ENCODE assay signal across 21 cellular contexts in the genomic region with DNA sequence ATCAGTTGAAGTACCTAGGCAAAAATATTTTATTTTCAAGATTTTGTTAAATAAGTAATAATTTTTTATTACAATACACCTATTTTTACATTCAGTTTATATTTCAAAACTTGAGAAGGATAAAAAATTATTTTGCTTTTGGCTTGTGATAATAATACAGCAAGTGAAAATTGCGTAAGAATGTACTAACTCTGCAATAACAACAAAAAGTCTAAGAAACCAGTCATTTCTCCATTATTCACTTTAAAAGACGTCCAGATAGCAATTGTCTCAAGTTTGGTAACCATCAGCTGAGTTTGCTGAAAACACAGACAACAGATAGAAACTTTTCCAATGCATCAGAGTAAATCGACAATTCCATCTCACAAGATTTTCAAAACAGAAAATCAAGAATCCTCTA. TPM values are rescaled to one million over a fixed set of nuclear protein-coding genes. Genes with fewer than 3 reads are reported as not detected.
"Had no signal": no experiment of that assay in that cellular context is flagged by ENCODE, and none has a peak within 500 bp of the region (broad histone marks: within the 10 kb centered on the region; RNA-seq: fewer than 3 reads in every experiment).

No MANE protein-coding gene starts in this region.

- H3K4me1 ChIP-seq: esophagus muscularis mucosa, gastroesophageal sphincter, left ventricle myocardium inferior, lower lobe of right lung, right atrium auricular region, suprapubic skin, thyroid gland had no signal

- FAIRE-seq: urothelium cell line had no signal

- H3K36me3 ChIP-seq: esophagus muscularis mucosa, gastroesophageal sphincter, left ventricle myocardium inferior, lower lobe of right lung, right atrium auricular region, suprapubic skin, thyroid gland had no signal

- H3K27ac ChIP-seq: epithelial cell of prostate, esophagus muscularis mucosa, gastroesophageal sphincter, left ventricle myocardium inferior, lower lobe of right lung, right atrium auricular region, suprapubic skin, thyroid gland had no signal

- DNase-seq: effector memory CD8-positive, alpha-beta T cell; foreskin fibroblast; glutamatergic neuron; immature natural killer cell; kidney; left cardiac atrium; left ventricle myocardium inferior; lower lobe of right lung; natural killer cell; stimulated activated CD4-positive, alpha-beta T cell treated with anti-CD3 and anti-CD28 coated beads, Interleukin-4, amount 100 ng/mL, for 1 hour; stimulated activated CD8-positive, alpha-beta memory T cell treated with anti-CD3 and anti-CD28 coated beads, Interleukin-4, amount 100 ng/mL, for 48 hours; stimulated activated naive CD8-positive, alpha-beta T cell treated with anti-CD3 and anti-CD28 coated beads, Interleukin-15, Interleukin-2, amounts not matched to agents 100 U/mL and 50 U/mL, for 24 hours; thyroid gland had no signal

- ATAC-seq: effector memory CD8-positive, alpha-beta T cell; gastroesophageal sphincter; left cardiac atrium; lower lobe of right lung; natural killer cell; stimulated activated effector memory CD8-positive, alpha-beta T cell treated with anti-CD3 and anti-CD28 coated beads, Interleukin-12 subunit alpha, Interleukin-12 subunit beta, amount 100 ng/mL, for 72 hours; stimulated activated naive CD8-positive, alpha-beta T cell treated with anti-CD3 and anti-CD28 coated beads, Interleukin-15, Interleukin-2, amounts not matched to agents 100 U/mL and 50 U/mL, for 24 hours had no signal

- H3K9me3 ChIP-seq: gastroesophageal sphincter, lower lobe of right lung, right atrium auricular region, suprapubic skin, thyroid gland had no signal

- H3K4me3 ChIP-seq: esophagus muscularis mucosa, gastroesophageal sphincter, left ventricle myocardium inferior, lower lobe of right lung, right atrium auricular region, suprapubic skin, thyroid gland had no signal

- H3K27me3 ChIP-seq: esophagus muscularis mucosa, right atrium auricular region, suprapubic skin, thyroid gland had no signal

RNA-seq across cellular contexts. Expression of a gene that starts 12.1 kb away (rescaled TPM):
- total RNA-seq: neural crest cell had no signal
